ENCODE assay signal across 11 cellular contexts in genomic region chr11:3051435-3052108, GRCh38. TPM values are rescaled to one million over a fixed set of nuclear protein-coding genes. Genes with fewer than 3 reads are reported as not detected.
DNase-seq lines count a peak whose midpoint lies in the region; ATAC-seq and TF ChIP-seq lines count a peak whose summit lies in the region.
"Had no signal": no experiment of that assay in that cellular context is flagged by ENCODE, and none has a peak within 500 bp of the region (broad histone marks: within the 10 kb centered on the region; RNA-seq: fewer than 3 reads in every experiment).

No MANE protein-coding gene starts in this region.

- peak overlapping the region; percentile 1 for H2AK5ac ChIP-seq in IMR-90 (ENCODE audit: low read depth, low read length)

- H3K14ac ChIP-seq in IMR-90 (replicated peaks; ENCODE audit: low read depth, low read length) = peak overlapping the region; percentile 8; the same call in 1 of the 2 replicates

- H4K20me1 ChIP-seq in DOHH2 (ENCODE audit: control insufficient read depth, insufficient read depth, low read depth, low read length) = peaks cover 19% of the 10 kb centered on the region
- H4K20me1 ChIP-seq in IMR-90 (ENCODE audit: insufficient read depth, low read length) = peaks cover 81% of the 10 kb centered on the region

- H4K91ac ChIP-seq in IMR-90 (ENCODE audit: insufficient read depth, low read depth, low read length) = no peak overlapping the region; the same call in 1 of the 2 replicates

- H3F3A ChIP-seq in DOHH2 (ENCODE audit: control insufficient read depth, insufficient read depth) = no peaks in the 10 kb centered on the region

- H3K18ac ChIP-seq in IMR-90 (ENCODE audit: low read depth, low read length) = no peak overlapping the region

- ATAC-seq in IMR-90 (ENCODE audit: low read depth) (no peak), HG03108 (IDR thresholded peaks at IDR 0.05; ENCODE audit: unreplicated experiment) (no peak)
- ATAC-seq: activated CD4-positive, CD25-positive, alpha-beta regulatory T cell treated with anti-CD3 and anti-CD28 coated beads, Interleukin-2, amount 50 U/mL, for 24 hours had no signal

- CTCF ChIA-PET in IMR-90 (lab: Yijun Ruan, JAX) = interaction anchor here (0.8 to 3.2 kb wide), 2 partner anchors 15 to 40 kb away, joined by 3 to 10 read pairs; no protein-coding TSS in a partner anchor

- H3K27me3 Mint-ChIP-seq in neural crest cell (ENCODE audit: low read depth) = no peaks in the 10 kb centered on the region

- H3K4me2 ChIP-seq in DOHH2 (ENCODE audit: low read length) (peak overlapping the region; percentile 30), IMR-90 (ENCODE audit: low read depth, low read length) (no peak overlapping the region; the same call in 1 of the 2 replicates)

- in situ Hi-C loops in IMR-90 (cut with MboI; ENCODE audit: low sequenced_read_pairs) = loop anchor here (25.0 kb wide), 1 partner anchor 361 kb away; no protein-coding TSS in a partner anchor
- in situ Hi-C loops in brain microvascular endothelial cell (cut with HindIII; ENCODE audit: low pct_ligation_motif_present, low sequenced_read_pairs) = no loop called here

- no peak overlapping the region for H4K8ac ChIP-seq in IMR-90 (ENCODE audit: low read depth in 2 of 2, low read length in 2 of 2)

- H3K36me3 ChIP-seq in DOHH2 (ENCODE audit: control insufficient read depth, low read length) = peaks cover 50% of the 10 kb centered on the region
- peaks cover 22% of the 10 kb centered on the region for H3K36me3 ChIP-seq in IMR-90 (ENCODE audit: control insufficient read depth, insufficient read depth, low read length)
- H3K36me3 ChIP-seq in brain microvascular endothelial cell (replicated peaks) = peaks cover 6% of the 10 kb centered on the region

- H3K4me1 ChIP-seq in DOHH2 (ENCODE audit: control insufficient read depth, low read length) (peaks cover 46% of the 10 kb centered on the region), IMR-90 (ENCODE audit: control insufficient read depth, insufficient read depth, low read length) (peaks cover 23% of the 10 kb centered on the region)

- dilution Hi-C loops in IMR-90 (cut with HindIII; ENCODE audit: low sequenced_read_pairs, unreplicated experiment) = no loop called here

- H3K4me1 Mint-ChIP-seq in neural crest cell = peaks cover 39% of the 10 kb centered on the region

- peaks cover 10 to 93% of the 10 kb centered on the region in 2 experiments; a peak in 3 of 4 replicates for H3K79me1 ChIP-seq in IMR-90 (ENCODE audit: low read depth in 1 of 2, low read length in 2 of 2)

- H2BK20ac ChIP-seq in IMR-90 (ENCODE audit: low read depth, low read length) = peak overlapping the region; percentile 4; the same call in 1 of the 2 replicates

- no peak overlapping the region for H3K9ac ChIP-seq in IMR-90 (ENCODE audit: low read depth, low read length)

- no peaks in the 10 kb centered on the region for H3K9me3 Mint-ChIP-seq in neural crest cell

- peaks cover 94% of the 10 kb centered on the region for H3K79me2 ChIP-seq in DOHH2 (ENCODE audit: control insufficient read depth, low read length)

- no peak for DNase-seq in IMR-90
- no peak for DNase-seq in brain microvascular endothelial cell
- DNase-seq in neural crest cell (ENCODE audit: low read depth, low spot score) = no peak
- DNase-seq in COR-L47 (lab: John Stamatoyannopoulos, UW) = no peak
- DNase-seq in DMS53 (lab: John Stamatoyannopoulos, UW) = no peak
- DNase-seq in NOMO-1 (lab: John Stamatoyannopoulos, UW; ENCODE audit: unreplicated experiment in 2 of 2) = no peak
- DNase-seq: KG1, thyroid gland had no signal

- no peak overlapping the region for H3K4me3 ChIP-seq in DOHH2 (ENCODE audit: low read length)
- H3K4me3 ChIP-seq in IMR-90 (ENCODE audit: insufficient read depth, low read depth, low read length) = no peak overlapping the region
- H3K4me3 ChIP-seq in brain microvascular endothelial cell (ENCODE audit: low read depth, low read length) = no peak overlapping the region
- H3K4me3 ChIP-seq: thyroid gland had no signal

- H2BK5ac ChIP-seq in IMR-90 (ENCODE audit: low read depth, low read length, poor library complexity, severe bottlenecking) = no peak overlapping the region

- H3K27ac ChIP-seq in DOHH2 (ENCODE audit: low read depth, low read length) = no peak overlapping the region
- peak overlapping the region; percentile 13; the same call in 1 of the 2 replicates for H3K27ac ChIP-seq in IMR-90 (ENCODE audit: insufficient read depth, low read length)
- no peak overlapping the region for H3K27ac ChIP-seq in brain microvascular endothelial cell
- H3K27ac ChIP-seq: thyroid gland had no signal

- no peak overlapping the region for H2BK15ac ChIP-seq in IMR-90 (ENCODE audit: low read depth, low read length)

- peaks cover 44% of the 10 kb centered on the region for H3K9me1 ChIP-seq in IMR-90 (ENCODE audit: insufficient read depth, low read length)

- no peak overlapping the region for H2AFZ ChIP-seq in IMR-90 (replicated peaks; ENCODE audit: low read length, poor library complexity)

- BruUV-seq in IMR-90 (replicated peaks; lab: Mats Ljungman, UMichigan) = no TSS peak

- H3K4ac ChIP-seq in IMR-90 (ENCODE audit: low read depth, low read length) = no peak overlapping the region

- peak overlapping the region; percentile 47 for H3K4me3 Mint-ChIP-seq in neural crest cell

- H3K23ac ChIP-seq in IMR-90 (ENCODE audit: low read depth, low read length) = peak overlapping the region; percentile 14

- 0 out of 2 replicates have a peak, but pooled peaks have one; percentile 13 for TF ChIP-seq RAD21 in IMR-90 (IDR thresholded peaks at IDR 0.05; ENCODE audit: low read length)

- H3K27me3 ChIP-seq in DOHH2 (ENCODE audit: control insufficient read depth, low read length) (no peaks in the 10 kb centered on the region), IMR-90 (ENCODE audit: control insufficient read depth, insufficient read depth, low read length) (no peaks in the 10 kb centered on the region), brain microvascular endothelial cell (replicated peaks) (no peaks in the 10 kb centered on the region)
- H3K27me3 ChIP-seq: thyroid gland had no signal

- no peak for TF ChIP-seq POLR2A in IMR-90 (IDR thresholded peaks at IDR 0.05; ENCODE audit: low read depth, low read length)

- H3K27ac Mint-ChIP-seq in neural crest cell (ENCODE audit: unreplicated experiment) = peak overlapping the region; percentile 43

- no CpG with 5 or more reads among the region's 9 CpGs for WGBS in IMR-90 (ENCODE audit: extremely low coverage in 2 of 2, insufficient read length in 1 of 2), 2 experiments

- POLR2A ChIA-PET in IMR-90 (lab: Charles Lee; ENCODE audit: unreplicated experiment) = interaction anchor here (0.6 kb wide), 1 partner anchor 106 kb away, joined by 3 read pairs; no protein-coding TSS in a partner anchor

- no peak overlapping the region for H4K5ac ChIP-seq in IMR-90 (ENCODE audit: low read depth, low read length)

- no peaks in the 10 kb centered on the region for H3K9me2 ChIP-seq in DOHH2 (replicated peaks; ENCODE audit: control insufficient read depth, low read length)

- no peaks in the 10 kb centered on the region for H3K36me3 Mint-ChIP-seq in neural crest cell (ENCODE audit: low read depth)

- peak; percentile 17 for TF ChIP-seq CTCF in DOHH2 (IDR thresholded peaks at IDR 0.05; ENCODE audit: low read depth, low read length, poor library complexity, severe bottlenecking)
- peak; percentile 43 for TF ChIP-seq CTCF in IMR-90 (conservative IDR thresholded peaks at IDR 0.05; ENCODE audit: low read depth, low read length)
- peak; percentile 59 for TF ChIP-seq CTCF in brain microvascular endothelial cell (IDR thresholded peaks at IDR 0.05; ENCODE audit: low read depth, low read length, missing control alignments)
- TF ChIP-seq CTCF in neural crest cell (conservative IDR thresholded peaks at IDR 0.05) = peak; percentile 22

- H3K9me3 ChIP-seq in DOHH2 (ENCODE audit: control insufficient read depth, insufficient read depth, low read length) = no peaks in the 10 kb centered on the region
- no peaks in the 10 kb centered on the region for H3K9me3 ChIP-seq in IMR-90 (ENCODE audit: control insufficient read depth, insufficient read depth, low read length)
- H3K9me3 ChIP-seq: thyroid gland had no signal

- H3K56ac ChIP-seq in IMR-90 (ENCODE audit: extremely low read depth, insufficient read depth, low read length) = no peak overlapping the region

- H2BK120ac ChIP-seq in IMR-90 (ENCODE audit: low read depth, low read length) = no peak overlapping the region

- intact Hi-C loops in IMR-90 (cut with micrococcal nuclease) = loop anchor here (2.0 to 10.0 kb wide), 3 partner anchors 41 to 166 kb away; partner anchors contain the start of genes MRGPRG and OSBPL5

- no peak overlapping the region for H2AK9ac ChIP-seq in IMR-90 (replicated peaks; ENCODE audit: low read depth, low read length, poor library complexity)

TF ChIP-seq in IMR-90, 13 proteins besides CTCF, POLR2A, EP300 and RAD21 (continues in another document):
- TF ChIP-seq BHLHE40 (IDR thresholded peaks at IDR 0.05; ENCODE audit: low read depth, low read length) = peak; percentile 22; the same call in 1 of the 2 replicates
- TF ChIP-seq ELK1 (IDR thresholded peaks at IDR 0.05; ENCODE audit: borderline replicate concordance, low read depth, low read length) = no peak
- TF ChIP-seq USF2 (IDR thresholded peaks at IDR 0.05; ENCODE audit: low read depth, low read length) = peak; percentile 43; the same call in 1 of the 2 replicates

RNA-seq across cellular contexts. Expression of gene CARS1, which starts 5.7 kb away (rescaled TPM):
- 65.8 and 78.3 TPM in 2 replicates for total RNA-seq in IMR-90 (2012; rRNA removed)
- 62.5 and 72.7 TPM in 2 replicates for polyA plus RNA-seq in IMR-90 (2012; rRNA removed)
- polyA plus RNA-seq in IMR-90 (2012; cell fraction: cytosol; rRNA removed) = 42.2 and 49.8 TPM in 2 replicates
- polyA plus RNA-seq in IMR-90 (2012; cell fraction: nucleus; rRNA removed; ENCODE audit: low replicate concordance) = 168 and 280 TPM in 2 replicates
- 59.2 and 61.8 TPM in 2 replicates for total RNA-seq in neural crest cell

RNA-seq across cellular contexts. Expression of gene NAP1L4, which starts 59.4 kb away (rescaled TPM):
- total RNA-seq in IMR-90 (2012; rRNA removed) (71.5 and 80.8 TPM in 2 replicates), neural crest cell (219 and 224 TPM in 2 replicates)
- 57.3 and 80.7 TPM in 2 replicates for polyA plus RNA-seq in IMR-90 (2012; rRNA removed)
- polyA plus RNA-seq in IMR-90 (2012; cell fraction: cytosol; rRNA removed) = 50.3 and 75.4 TPM in 2 replicates
- polyA plus RNA-seq in IMR-90 (2012; cell fraction: nucleus; rRNA removed; ENCODE audit: low replicate concordance) = 71.1 and 101 TPM in 2 replicates
